ENCODE assay signal across 10 cellular contexts in the genomic region with DNA sequence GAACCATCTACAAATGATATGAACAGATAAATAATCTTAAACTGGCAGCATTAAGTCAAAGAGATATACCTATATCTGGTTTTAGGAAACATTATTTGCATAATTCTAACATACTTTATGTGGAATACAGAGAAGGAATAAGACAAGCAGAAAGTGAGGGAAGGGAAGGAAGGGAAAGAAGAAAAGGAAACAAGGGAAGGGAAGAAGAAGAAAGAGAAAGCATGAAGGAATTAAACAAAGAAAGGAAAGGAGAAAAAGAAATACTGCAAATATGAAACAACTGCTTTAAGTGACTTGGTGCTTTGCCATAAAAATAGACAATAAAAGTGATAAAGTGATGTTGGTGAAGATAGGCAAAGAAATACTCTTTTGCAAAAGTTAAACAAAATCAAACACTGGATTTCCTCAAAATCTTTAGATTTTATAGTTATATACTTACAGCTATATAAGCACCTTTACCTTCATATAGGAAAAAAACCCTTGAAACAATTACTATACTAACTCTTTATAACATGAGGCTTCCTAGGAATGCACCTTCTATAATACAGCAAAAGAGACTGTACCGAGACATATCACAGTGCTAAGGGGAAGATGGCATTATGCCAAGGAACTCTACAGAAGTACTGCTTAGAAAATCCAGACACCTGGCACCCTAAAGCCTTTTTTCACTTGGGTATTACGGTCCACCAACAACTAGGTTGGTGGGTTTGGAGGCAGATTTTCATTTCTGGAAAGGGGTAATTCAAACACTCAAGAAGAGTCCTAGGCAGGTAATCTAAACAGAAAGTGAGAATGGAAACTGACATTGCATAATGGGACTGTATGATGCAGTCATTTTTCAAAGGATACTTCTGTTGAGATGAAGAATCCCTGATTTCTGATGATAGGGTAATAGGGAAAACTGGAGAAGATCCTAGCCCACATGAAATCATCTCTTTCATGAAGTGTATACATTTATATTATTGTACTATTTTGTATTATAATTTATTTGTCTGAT. TPM values are rescaled to one million over a fixed set of nuclear protein-coding genes. Genes with fewer than 3 reads are reported as not detected.
DNase-seq lines count a peak whose midpoint lies in the region; FAIRE-seq and TF ChIP-seq lines count a peak whose summit lies in the region.
"Had no signal": no experiment of that assay in that cellular context is flagged by ENCODE, and none has a peak within 500 bp of the region (broad histone marks: within the 10 kb centered on the region; RNA-seq: fewer than 3 reads in every experiment).

No MANE protein-coding gene starts in this region.

- CTCF ChIA-PET in mammary epithelial cell (lab: Charles Lee; ENCODE audit: low non-redundant PET) = no interaction called here

- H3K36me3 ChIP-seq in BE2C (no peaks in the 10 kb centered on the region), mammary epithelial cell (ENCODE audit: insufficient read depth, low read length) (no peaks in the 10 kb centered on the region), WERI-Rb-1 (peaks cover 19% of the 10 kb centered on the region)

- in situ Hi-C loops in mammary epithelial cell (cut with MboI; ENCODE audit: low sequenced_read_pairs in 2 of 2) = no loop called here

- no peaks in the 10 kb centered on the region for H3K4me1 ChIP-seq in BE2C
- H3K4me1 ChIP-seq in mammary epithelial cell (ENCODE audit: insufficient read depth, low read length) = peaks cover 5% of the 10 kb centered on the region

- TF ChIP-seq CTCF in BE2C (IDR thresholded peaks at IDR 0.05; ENCODE audit: low read depth, low read length) = no peak
- no peak for TF ChIP-seq CTCF in mammary epithelial cell (conservative IDR thresholded peaks at IDR 0.05 in 1 of 2, IDR thresholded peaks at IDR 0.05 in 1 of 2; ENCODE audit: extremely low read depth in 1 of 2, insufficient read depth in 1 of 2, low read depth in 1 of 2, low read length in 2 of 2)
- no peak for TF ChIP-seq CTCF in WERI-Rb-1 (IDR thresholded peaks at IDR 0.05; ENCODE audit: low read depth, low read length)

- 79% methylated on average over 2 of the region's 2 CpGs for WGBS in mammary epithelial cell (ENCODE audit: low coverage, missing lambda C conversion rate)

- H3K9me3 ChIP-seq in BE2C (no peaks in the 10 kb centered on the region), mammary epithelial cell (replicated peaks; ENCODE audit: insufficient read depth, low read length) (peaks cover 4% of the 10 kb centered on the region), WERI-Rb-1 (ENCODE audit: severe bottlenecking) (peaks cover 3% of the 10 kb centered on the region)

- H3K27ac ChIP-seq in mammary epithelial cell (ENCODE audit: insufficient read depth, low read depth, low read length) (no peak overlapping the region), WERI-Rb-1 (no peak overlapping the region)

- no peaks in the 10 kb centered on the region for H4K20me1 ChIP-seq in mammary epithelial cell (ENCODE audit: insufficient read depth, low read length)

- H3K4me3 Mint-ChIP-seq in T-helper 2 cell treated with Interferon-gamma antibody and Interleukin-4, amounts not matched to agents 5 μg/mL and 100 μg/mL, for 36 hours = no peak overlapping the region
- H3K4me3 Mint-ChIP-seq: CD8-positive, alpha-beta T cell had no signal

- DNase-seq in BE2C = peak; percentile 9
- no peak for DNase-seq in GM19239 (ENCODE audit: insufficient read length, low spot score)
- peak; percentile 100 for DNase-seq in NCI-H2029 treated with DMSO at 0.1 percent for 48 hours (lab: John Stamatoyannopoulos, UW)
- DNase-seq in mammary epithelial cell = peak; percentile 38
- no peak for DNase-seq in WERI-Rb-1
- DNase-seq in GM19238 (ENCODE audit: insufficient read length, low spot score) = no peak
- no peak for DNase-seq in H54 (ENCODE audit: insufficient read length, low spot score)
- DNase-seq in T-helper 2 cell treated with Interferon-gamma antibody and Interleukin-4, amounts not matched to agents 5 μg/mL and 100 μg/mL, for 36 hours (ENCODE audit: low spot score) = no peak
- DNase-seq: CD8-positive, alpha-beta T cell; NCI-H2227 treated with DMSO at 0.1 percent for 48 hours had no signal

- no TSS peak for BruUV-seq in mammary epithelial cell (replicated peaks; lab: Mats Ljungman, UMichigan)

- peaks cover 6% of the 10 kb centered on the region for H3K4me1 Mint-ChIP-seq in T-helper 2 cell treated with Interferon-gamma antibody and Interleukin-4, amounts not matched to agents 5 μg/mL and 100 μg/mL, for 36 hours (ENCODE audit: low read depth)

- no peak for TF ChIP-seq POLR2A in H54 (IDR thresholded peaks at IDR 0.05; ENCODE audit: low read depth, low read length)

- intact Hi-C loops in mammary epithelial cell (cut with micrococcal nuclease) = no loop called here

- no peak overlapping the region for H2AFZ ChIP-seq in mammary epithelial cell (ENCODE audit: low read depth, low read length)

- peaks cover 30% of the 10 kb centered on the region for H3K9me3 Mint-ChIP-seq in T-helper 2 cell treated with Interferon-gamma antibody and Interleukin-4, amounts not matched to agents 5 μg/mL and 100 μg/mL, for 36 hours

- peaks cover 21% of the 10 kb centered on the region for H3K79me2 ChIP-seq in mammary epithelial cell (ENCODE audit: insufficient read depth, low read length)

- H3K9ac ChIP-seq in mammary epithelial cell (ENCODE audit: insufficient read depth, low read length) = no peak overlapping the region

- no peak overlapping the region for H3K27ac Mint-ChIP-seq in T-helper 2 cell treated with Interferon-gamma antibody and Interleukin-4, amounts not matched to agents 5 μg/mL and 100 μg/mL, for 36 hours
- H3K27ac Mint-ChIP-seq: CD8-positive, alpha-beta T cell had no signal

- dilution Hi-C loops in mammary epithelial cell (cut with HindIII; ENCODE audit: low sequenced_read_pairs) = no loop called here

- H3K4me2 ChIP-seq in mammary epithelial cell (ENCODE audit: insufficient read depth, low read depth, low read length) = peak overlapping the region; percentile 54

- FAIRE-seq in GM19239 (lab: Jason Lieb, UNC) (peak; percentile 86), H54 (lab: Jason Lieb, UNC) (no peak)

- peaks cover 31% of the 10 kb centered on the region for H3K36me3 Mint-ChIP-seq in T-helper 2 cell treated with Interferon-gamma antibody and Interleukin-4, amounts not matched to agents 5 μg/mL and 100 μg/mL, for 36 hours (ENCODE audit: low read depth)

- H3K27me3 ChIP-seq in BE2C = no peaks in the 10 kb centered on the region
- no peaks in the 10 kb centered on the region for H3K27me3 ChIP-seq in mammary epithelial cell (ENCODE audit: insufficient read depth, low read length)
- H3K27me3 ChIP-seq in WERI-Rb-1 (ENCODE audit: insufficient read depth, low read depth, severe bottlenecking) = no peaks in the 10 kb centered on the region

- H3K4me3 ChIP-seq in BE2C (ENCODE audit: low read depth, low read length) = no peak overlapping the region
- H3K4me3 ChIP-seq in mammary epithelial cell (replicated peaks in 1 of 3; ENCODE audit: insufficient read depth in 1 of 3, low read depth in 2 of 3, low read length in 3 of 3) = no peak overlapping the region
- H3K4me3 ChIP-seq in WERI-Rb-1 (ENCODE audit: low read depth, low read length) = no peak overlapping the region

- H3K27me3 Mint-ChIP-seq in T-helper 2 cell treated with Interferon-gamma antibody and Interleukin-4, amounts not matched to agents 5 μg/mL and 100 μg/mL, for 36 hours (ENCODE audit: low read depth) = no peaks in the 10 kb centered on the region

RNA-seq across cellular contexts. Expression of a gene that starts 19.8 kb away (rescaled TPM):
- polyA plus RNA-seq in BE2C (2012; ENCODE audit: insufficient read depth, insufficient read length, low read depth) = 32.1 TPM
- total RNA-seq in mammary epithelial cell = 10 to 100 TPM; 19.2 to 32.1 TPM
- 23.3 TPM for polyA plus RNA-seq in mammary epithelial cell
- polyA minus RNA-seq in mammary epithelial cell = 35.8 TPM

Comparison
In these comparisons a context has a peak if more than half of its experiments do, and no peak if none do; other contexts are left out.
1. DNase-seq: peak in BE2C (single experiment), NCI-H2029 treated with DMSO at 0.1 percent for 48 hours (single experiment) and mammary epithelial cell (single experiment); none in GM19239 (single experiment), WERI-Rb-1 (single experiment), GM19238 (single experiment), H54 (single experiment) and T-helper 2 cell treated with Interferon-gamma antibody and Interleukin-4, amounts not matched to agents 5 μg/mL and 100 μg/mL, for 36 hours (single experiment).